In genomic region chr14:91309756-91310280, GRCh38 we compare ENCODE assay signal across 24 cellular contexts.
DNase-seq lines count a peak whose midpoint lies in the region; ATAC-seq and TF ChIP-seq lines count a peak whose summit lies in the region.
"Had no signal": no experiment of that assay in that cellular context is flagged by ENCODE, and none has a peak within 500 bp of the region (broad histone marks: within the 10 kb centered on the region; RNA-seq: fewer than 3 reads in every experiment).

No MANE protein-coding gene starts in this region.

- no peaks in the 10 kb centered on the region for H3K9me3 Mint-ChIP-seq in activated CD8-positive, alpha-beta memory T cell treated with anti-CD3 and anti-CD28 coated beads, Interleukin-2, amount 10 ng/mL, durations not matched to agents 7 days and 5 days (ENCODE audit: low read depth)
- H3K9me3 Mint-ChIP-seq in activated naive CD8-positive, alpha-beta T cell treated with anti-CD3 and anti-CD28 coated beads, Interleukin-2, amount 50 U/mL, for 24 hours: no peaks in the 10 kb centered on the region
- H3K9me3 Mint-ChIP-seq in stimulated activated effector memory CD8-positive, alpha-beta T cell treated with anti-CD3 and anti-CD28 coated beads, Interleukin-12 subunit alpha, Interleukin-12 subunit beta, amount 100 ng/mL, for 72 hours: no peaks in the 10 kb centered on the region
- H3K9me3 Mint-ChIP-seq in glutamatergic neuron (ENCODE audit: unreplicated experiment): peaks cover 5% of the 10 kb centered on the region
- H3K9me3 Mint-ChIP-seq: activated naive CD4-positive, alpha-beta T cell treated with anti-CD3 and anti-CD28 coated beads, Interleukin-2, amount 50 U/mL, for 24 hours; dendritic cell treated with granulocyte-macrophage colony-stimulating factor and Interleukin-4, amounts not matched to agents 40 ng/mL and 50 ng/mL, for 4 days; type B pancreatic cell had no signal

- no peak overlapping the region for H3K4me3 Mint-ChIP-seq in activated CD8-positive, alpha-beta memory T cell treated with anti-CD3 and anti-CD28 coated beads, Interleukin-2, amount 10 ng/mL, durations not matched to agents 7 days and 5 days
- no peak overlapping the region for H3K4me3 Mint-ChIP-seq in activated naive CD8-positive, alpha-beta T cell treated with anti-CD3 and anti-CD28 coated beads, Interleukin-2, amount 50 U/mL, for 24 hours
- no peak overlapping the region for H3K4me3 Mint-ChIP-seq in stimulated activated effector memory CD8-positive, alpha-beta T cell treated with anti-CD3 and anti-CD28 coated beads, Interleukin-12 subunit alpha, Interleukin-12 subunit beta, amount 100 ng/mL, for 72 hours
- H3K4me3 Mint-ChIP-seq in glutamatergic neuron (ENCODE audit: unreplicated experiment): no peak overlapping the region
- H3K4me3 Mint-ChIP-seq: dendritic cell treated with granulocyte-macrophage colony-stimulating factor and Interleukin-4, amounts not matched to agents 40 ng/mL and 50 ng/mL, for 4 days; type B pancreatic cell had no signal

- no peak overlapping the region for H3K4me3 ChIP-seq in sigmoid colon
- H3K4me3 ChIP-seq: right lobe of liver, SJCRH30 had no signal

- peak overlapping the region; percentile 90 for H3K27ac Mint-ChIP-seq in activated CD8-positive, alpha-beta memory T cell treated with anti-CD3 and anti-CD28 coated beads, Interleukin-2, amount 10 ng/mL, durations not matched to agents 7 days and 5 days
- peak overlapping the region; percentile 87 for H3K27ac Mint-ChIP-seq in activated naive CD8-positive, alpha-beta T cell treated with anti-CD3 and anti-CD28 coated beads, Interleukin-2, amount 50 U/mL, for 24 hours
- peak overlapping the region; percentile 85 for H3K27ac Mint-ChIP-seq in stimulated activated effector memory CD8-positive, alpha-beta T cell treated with anti-CD3 and anti-CD28 coated beads, Interleukin-12 subunit alpha, Interleukin-12 subunit beta, amount 100 ng/mL, for 72 hours
- H3K27ac Mint-ChIP-seq in glutamatergic neuron (ENCODE audit: unreplicated experiment): no peak overlapping the region
- H3K27ac Mint-ChIP-seq: type B pancreatic cell had no signal

- CTCF ChIA-PET in activated CD8-positive, alpha-beta memory T cell treated with anti-CD3 and anti-CD28 coated beads, Interleukin-2, amount 10 ng/mL, durations not matched to agents 7 days and 5 days (lab: Charles Lee): interaction anchor here (1.0 to 2.3 kb wide), 5 partner anchors 14 to 407 kb away, joined by 3 to 10 read pairs (median 7); partner anchors contain the start of gene CCDC88C
- CTCF ChIA-PET in RWPE1 (lab: Yijun Ruan, JAX): interaction anchor here (0.5 kb wide), 1 partner anchor 608 kb away, joined by 5 read pairs; no protein-coding TSS in a partner anchor

- intact Hi-C loops in sigmoid colon (cut with DNase I): no loop called here

- peaks cover 53% of the 10 kb centered on the region for H3K4me1 Mint-ChIP-seq in activated CD8-positive, alpha-beta memory T cell treated with anti-CD3 and anti-CD28 coated beads, Interleukin-2, amount 10 ng/mL, durations not matched to agents 7 days and 5 days
- H3K4me1 Mint-ChIP-seq in activated naive CD8-positive, alpha-beta T cell treated with anti-CD3 and anti-CD28 coated beads, Interleukin-2, amount 50 U/mL, for 24 hours: peaks cover 41% of the 10 kb centered on the region
- H3K4me1 Mint-ChIP-seq in stimulated activated effector memory CD8-positive, alpha-beta T cell treated with anti-CD3 and anti-CD28 coated beads, Interleukin-12 subunit alpha, Interleukin-12 subunit beta, amount 100 ng/mL, for 72 hours: peaks cover 69% of the 10 kb centered on the region
- H3K4me1 Mint-ChIP-seq in glutamatergic neuron (ENCODE audit: low read depth, unreplicated experiment): no peaks in the 10 kb centered on the region

- no peaks in the 10 kb centered on the region for H3K27me3 Mint-ChIP-seq in activated CD8-positive, alpha-beta memory T cell treated with anti-CD3 and anti-CD28 coated beads, Interleukin-2, amount 10 ng/mL, durations not matched to agents 7 days and 5 days
- H3K27me3 Mint-ChIP-seq in activated naive CD8-positive, alpha-beta T cell treated with anti-CD3 and anti-CD28 coated beads, Interleukin-2, amount 50 U/mL, for 24 hours: no peaks in the 10 kb centered on the region
- no peaks in the 10 kb centered on the region for H3K27me3 Mint-ChIP-seq in glutamatergic neuron (ENCODE audit: unreplicated experiment)
- H3K27me3 Mint-ChIP-seq: activated naive CD4-positive, alpha-beta T cell treated with anti-CD3 and anti-CD28 coated beads, Interleukin-2, amount 50 U/mL, for 24 hours; dendritic cell treated with granulocyte-macrophage colony-stimulating factor and Interleukin-4, amounts not matched to agents 40 ng/mL and 50 ng/mL, for 4 days; type B pancreatic cell had no signal

- H3K27ac ChIP-seq in RWPE1: 0 out of 2 replicates have a peak overlapping the region, but pooled peaks have one; percentile 11
- H3K27ac ChIP-seq in sigmoid colon: no peak overlapping the region
- H3K27ac ChIP-seq: right lobe of liver, SJCRH30 had no signal

- TF ChIP-seq POLR2A in sigmoid colon (IDR thresholded peaks at IDR 0.05): no peak

- WGBS in sigmoid colon, 2 donors: 86 to 87% methylated on average over 15 of the region's 15 CpGs

- TF ChIP-seq CTCF in RWPE1 (conservative IDR thresholded peaks at IDR 0.05; ENCODE audit: low read depth) (no peak), sigmoid colon (IDR thresholded peaks at IDR 0.05) (no peak), glutamatergic neuron (IDR thresholded peaks at IDR 0.05; ENCODE audit: partially characterized antibody, unreplicated experiment) (no peak)

- no peaks in the 10 kb centered on the region for H3K36me3 ChIP-seq in sigmoid colon
- H3K36me3 ChIP-seq: BE2C had no signal

- no peaks in the 10 kb centered on the region for H3K9me3 ChIP-seq in sigmoid colon
- H3K9me3 ChIP-seq: BE2C, right lobe of liver, SJCRH30 had no signal

- TF ChIP-seq EP300 in sigmoid colon (IDR thresholded peaks at IDR 0.05): no peak

- no peak for DNase-seq in activated CD8-positive, alpha-beta memory T cell treated with anti-CD3 and anti-CD28 coated beads, Interleukin-2, amount 10 ng/mL, durations not matched to agents 7 days and 5 days
- no peak for DNase-seq in activated CD8-positive, alpha-beta memory T cell treated with anti-CD3 and anti-CD28 coated beads, Interleukin-2, amount 50 U/mL, for 48 hours
- DNase-seq in RWPE1 (ENCODE audit: low spot score) (no peak), sigmoid colon (no peak), SHP77 (lab: John Stamatoyannopoulos, UW) (no peak), glutamatergic neuron (no peak)
- no peak for DNase-seq in activated naive CD8-positive, alpha-beta T cell treated with anti-CD3 and anti-CD28 coated beads, Interleukin-2, amount 50 U/mL, for 24 hours
- no peak for DNase-seq in stimulated activated effector memory CD8-positive, alpha-beta T cell treated with anti-CD3 and anti-CD28 coated beads, Interleukin-12 subunit alpha, Interleukin-12 subunit beta, amount 100 ng/mL, for 72 hours (ENCODE audit: low spot score in 2 of 2)
- DNase-seq: activated T-cell treated with anti-CD3 and anti-CD28 coated beads for 4 hours, BE2C, caudate nucleus, EL, IMR-90, islet precursor cell, NCI-H1048, NCI-H1694 treated with DMSO at 0.1 percent for 48 hours, NCI-H2171 treated with DMSO at 0.1 percent for 48 hours, NCI-H526, right lobe of liver, SJCRH30 had no signal

- peaks cover 73% of the 10 kb centered on the region for H3K36me3 Mint-ChIP-seq in activated CD8-positive, alpha-beta memory T cell treated with anti-CD3 and anti-CD28 coated beads, Interleukin-2, amount 10 ng/mL, durations not matched to agents 7 days and 5 days
- H3K36me3 Mint-ChIP-seq in activated naive CD8-positive, alpha-beta T cell treated with anti-CD3 and anti-CD28 coated beads, Interleukin-2, amount 50 U/mL, for 24 hours (ENCODE audit: low read depth): peaks cover 72% of the 10 kb centered on the region
- H3K36me3 Mint-ChIP-seq in stimulated activated effector memory CD8-positive, alpha-beta T cell treated with anti-CD3 and anti-CD28 coated beads, Interleukin-12 subunit alpha, Interleukin-12 subunit beta, amount 100 ng/mL, for 72 hours: peaks cover 100% of the 10 kb centered on the region
- peaks cover 32% of the 10 kb centered on the region for H3K36me3 Mint-ChIP-seq in glutamatergic neuron (ENCODE audit: unreplicated experiment)

- POLR2A ChIA-PET in RWPE1 (lab: Yijun Ruan, JAX; ENCODE audit: low non-redundant PET): no interaction called here

- H3K27me3 ChIP-seq in sigmoid colon: no peaks in the 10 kb centered on the region
- H3K27me3 ChIP-seq: BE2C, right lobe of liver, SJCRH30 had no signal

- no peak for ATAC-seq in activated CD8-positive, alpha-beta memory T cell treated with anti-CD3 and anti-CD28 coated beads, Interleukin-2, amount 10 ng/mL, durations not matched to agents 7 days and 5 days
- no peak for ATAC-seq in activated naive CD8-positive, alpha-beta T cell treated with anti-CD3 and anti-CD28 coated beads, Interleukin-2, amount 50 U/mL, for 24 hours
- ATAC-seq in stimulated activated effector memory CD8-positive, alpha-beta T cell treated with anti-CD3 and anti-CD28 coated beads, Interleukin-12 subunit alpha, Interleukin-12 subunit beta, amount 100 ng/mL, for 72 hours: no peak
- ATAC-seq: Panc1 had no signal

- no peaks in the 10 kb centered on the region for H3K4me1 ChIP-seq in sigmoid colon
- H3K4me1 ChIP-seq: BE2C, right lobe of liver, SJCRH30 had no signal
